ENCODE assay signal across 8 cellular contexts in the genomic region with DNA sequence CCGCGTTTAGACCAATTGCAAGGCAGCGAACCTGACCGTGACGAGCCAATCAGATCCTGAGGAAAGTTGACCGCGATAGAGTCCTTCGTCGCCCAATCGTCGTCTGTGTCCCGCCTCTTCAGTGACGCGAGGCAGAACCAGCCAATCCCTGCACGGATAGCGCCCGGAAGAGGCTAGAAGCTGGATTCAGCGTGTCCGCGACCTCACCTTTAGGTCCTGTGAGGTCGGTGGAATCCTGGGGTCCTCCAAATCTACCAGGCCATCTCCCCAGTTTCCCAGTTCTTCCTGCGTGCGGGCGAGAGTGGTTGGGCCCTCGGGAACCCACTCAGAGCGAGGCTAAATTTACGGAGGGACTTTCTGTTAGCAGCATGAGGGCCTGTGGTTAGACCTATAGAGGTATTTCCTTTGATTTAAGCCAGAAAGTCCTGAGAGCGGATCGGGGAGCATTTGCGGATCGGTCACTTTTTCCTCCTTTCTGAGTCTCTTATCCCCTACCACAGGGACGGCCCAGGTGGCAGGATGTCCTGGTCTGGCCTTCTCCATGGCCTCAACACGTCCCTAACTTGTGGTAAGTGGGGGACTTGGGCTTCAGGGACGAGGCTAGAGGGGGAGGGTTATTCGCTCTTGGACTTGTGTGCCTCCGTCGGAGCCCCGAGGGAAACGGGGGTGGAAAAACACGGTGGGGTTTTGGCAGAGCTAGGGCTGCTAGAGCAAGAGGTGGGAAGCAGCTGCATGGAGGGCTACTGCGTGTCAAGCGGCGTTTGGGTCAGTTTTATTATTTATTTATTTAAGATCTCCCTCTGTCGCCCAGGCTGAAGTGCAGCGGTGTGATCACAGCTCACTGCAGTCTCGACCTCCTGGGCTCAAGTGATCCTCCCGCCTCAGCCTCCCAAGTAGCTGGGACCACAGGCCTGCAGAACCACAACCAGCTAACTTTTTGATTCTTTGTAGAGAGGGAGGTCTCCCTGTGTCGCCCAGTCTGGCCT.
DNase-seq lines count a peak whose midpoint lies in the region; ATAC-seq and FAIRE-seq lines count a peak whose summit lies in the region.

A gene (plus strand): TSS at position 169 of the 986 bp plus-strand sequence. CDS start 351 bp downstream, at position 520.

- peaks cover 7% of the 10 kb centered on the region for H3K4me1 ChIP-seq in ACC112 (ENCODE audit: control insufficient read depth, insufficient read depth, low read length, unreplicated experiment)

- FAIRE-seq in TTC549 (lab: Jason Lieb, UNC) = peak; percentile 94

- no peaks in the 10 kb centered on the region for H3K27me3 ChIP-seq in ACC112 (ENCODE audit: insufficient read depth, low read length)

- H3K27ac ChIP-seq in ACC112 (ENCODE audit: low read depth, low read length) = peak within 1 kb of the TSS; percentile 75

- DNase-seq in NCI-H2107 treated with DMSO at 0.1 percent for 48 hours (lab: John Stamatoyannopoulos, UW; ENCODE audit: unreplicated experiment) (peak; percentile 95), cerebellar cortex (ENCODE audit: low spot score) (peak; percentile 99), inferior parietal cortex (ENCODE audit: extremely low spot score) (peak; percentile 100)
- peak; percentile 95 to 98 for DNase-seq in stimulated activated CD4-positive, alpha-beta T cell treated with anti-CD3 and anti-CD28 coated beads, Interleukin-12 subunit alpha, Interleukin-12 subunit beta, amount 100 ng/mL, for 24 hours (ENCODE audit: low read depth in 2 of 2)

- no peaks in the 10 kb centered on the region for H3K36me3 ChIP-seq in ACC112 (ENCODE audit: insufficient read depth, low read length)

- peak within 1 kb of the TSS; percentile 94 for H3K4me3 ChIP-seq in ACC112 (ENCODE audit: low read depth, low read length)

- peak within 1 kb of the TSS; percentile 39 for H2AFZ ChIP-seq in ACC112 (ENCODE audit: low read length, unreplicated experiment)

- peaks cover 17% of the 10 kb centered on the region for H3K79me2 ChIP-seq in ACC112 (ENCODE audit: control insufficient read depth, insufficient read depth, low read length, unreplicated experiment)

- ATAC-seq in GM18519 (IDR thresholded peaks at IDR 0.05; ENCODE audit: low FRiP score, unreplicated experiment) (peak; percentile 78), HG03045 (IDR thresholded peaks at IDR 0.05; ENCODE audit: unreplicated experiment) (peak; percentile 84)

Comparison
In these comparisons a context has a peak if more than half of its experiments do, and no peak if none do; other contexts are left out.
1. Peak in every context shown above with its lines: DNase-seq, ATAC-seq, H3K4me3 ChIP-seq and H3K27ac ChIP-seq.